8 cellular contexts compared by ENCODE assay signal in genomic region chr7:107166702-107167426, GRCh38. TPM values are rescaled to one million over a fixed set of nuclear protein-coding genes. Genes with fewer than 3 reads are reported as not detected.
DNase-seq lines count a peak whose midpoint lies in the region; ATAC-seq and TF ChIP-seq lines count a peak whose summit lies in the region.

No MANE protein-coding gene starts in this region.

- peaks cover 6% of the 10 kb centered on the region for H3K36me3 Mint-ChIP-seq in activated CD8-positive, alpha-beta T cell treated with anti-CD3 and anti-CD28 coated beads for 36 hours (ENCODE audit: low read depth)

- H2AK5ac ChIP-seq in trophoblast cell (ENCODE audit: low read length), result no peak overlapping the region

- peak overlapping the region; percentile 99 for H3K27ac Mint-ChIP-seq in activated CD8-positive, alpha-beta T cell treated with anti-CD3 and anti-CD28 coated beads for 36 hours

- peak overlapping the region; percentile 28 for H3K4me3 ChIP-seq in hepatocyte
- peak overlapping the region; percentile 53 to 95 (median 76) for H3K4me3 ChIP-seq in stomach
- H3K4me3 ChIP-seq in trophoblast cell (ENCODE audit: low read depth, low read length), result no peak overlapping the region

- H3K27me3 ChIP-seq in hepatocyte (no peaks in the 10 kb centered on the region), stomach (no peaks in the 10 kb centered on the region), trophoblast cell (ENCODE audit: insufficient read depth, low read length) (no peaks in the 10 kb centered on the region)

- no peak overlapping the region for H3K14ac ChIP-seq in trophoblast cell (ENCODE audit: low read length)

- no peak overlapping the region for H2BK12ac ChIP-seq in trophoblast cell (ENCODE audit: low read length)

- no peaks in the 10 kb centered on the region for H3K36me3 ChIP-seq in hepatocyte (replicated peaks; ENCODE audit: insufficient read depth, low read depth)
- peaks cover 0 to 3% (median 0%) of the 10 kb centered on the region in 4 donors for H3K36me3 ChIP-seq in stomach
- H3K36me3 ChIP-seq in trophoblast cell (ENCODE audit: control insufficient read depth in 1 of 2, insufficient read depth in 2 of 2, low read length in 2 of 2), result no peaks in the 10 kb centered on the region

- no peak overlapping the region for H2BK120ac ChIP-seq in trophoblast cell (ENCODE audit: insufficient read depth, low read length, poor library complexity)

- no peak overlapping the region for H3K23ac ChIP-seq in trophoblast cell (ENCODE audit: low read length)

- H3K4me3 Mint-ChIP-seq in activated CD8-positive, alpha-beta T cell treated with anti-CD3 and anti-CD28 coated beads for 36 hours, result peak overlapping the region; percentile 90

- H3K79me1 ChIP-seq in trophoblast cell (ENCODE audit: low read length), result peaks cover 4% of the 10 kb centered on the region

- H3K79me2 ChIP-seq in hepatocyte, result peaks cover 19% of the 10 kb centered on the region
- peaks cover 5% of the 10 kb centered on the region for H3K79me2 ChIP-seq in trophoblast cell (ENCODE audit: control insufficient read depth, insufficient read depth, low read length, poor library complexity)

- DNase-seq in DMS53 (lab: John Stamatoyannopoulos, UW) (peak; percentile 34), DMS53 treated with DMSO at 0.1 percent for 48 hours (lab: John Stamatoyannopoulos, UW; ENCODE audit: unreplicated experiment) (no peak), hepatocyte (ENCODE audit: low spot score) (no peak), stomach (no peak), trophoblast cell (no peak), UCSD-AML1 (lab: John Stamatoyannopoulos, UW; ENCODE audit: unreplicated experiment) (no peak), amygdala (lab: John Stamatoyannopoulos, UW) (no peak)
- DNase-seq in activated CD8-positive, alpha-beta T cell treated with anti-CD3 and anti-CD28 coated beads for 36 hours, result no peak

- no peaks in the 10 kb centered on the region for H3K9me3 Mint-ChIP-seq in activated CD8-positive, alpha-beta T cell treated with anti-CD3 and anti-CD28 coated beads for 36 hours

- H3K27me3 Mint-ChIP-seq in activated CD8-positive, alpha-beta T cell treated with anti-CD3 and anti-CD28 coated beads for 36 hours, result no peaks in the 10 kb centered on the region

- H2AFZ ChIP-seq in hepatocyte (peak overlapping the region; percentile 80), trophoblast cell (ENCODE audit: insufficient read depth, low read length, poor library complexity) (no peak overlapping the region)

- H3K9me3 ChIP-seq in hepatocyte (ENCODE audit: low read depth) (no peaks in the 10 kb centered on the region), stomach (no peaks in the 10 kb centered on the region), trophoblast cell (ENCODE audit: insufficient read depth, low read depth, low read length) (no peaks in the 10 kb centered on the region)

- peaks cover 17% of the 10 kb centered on the region for H4K20me1 ChIP-seq in hepatocyte (ENCODE audit: insufficient read depth, poor library complexity, severe bottlenecking)

- ATAC-seq in activated CD8-positive, alpha-beta T cell treated with anti-CD3 and anti-CD28 coated beads for 36 hours, result no peak

- H3K4me1 ChIP-seq in hepatocyte (ENCODE audit: insufficient read depth) (peaks cover 6% of the 10 kb centered on the region), stomach (peaks cover 0 to 26% (median 14%) of the 10 kb centered on the region in 4 donors), trophoblast cell (ENCODE audit: control insufficient read depth in 1 of 2, insufficient read depth in 2 of 2, low read length in 2 of 2) (peaks cover 0 to 1% of the 10 kb centered on the region in 2 experiments)

- H4K91ac ChIP-seq in trophoblast cell (ENCODE audit: low read depth, low read length), result no peak overlapping the region

- intact Hi-C loops in activated CD8-positive, alpha-beta T cell treated with anti-CD3 and anti-CD28 coated beads for 36 hours (cut with micrococcal nuclease), result loop anchor here (5.0 kb wide), 2 partner anchors 295 to 505 kb away; partner anchors contain the start of gene CCDC71L
- intact Hi-C loops in stomach (cut with DNase I; ENCODE audit: low total_unique reads), result no loop called here

- WGBS in hepatocyte (ENCODE audit: low lambda C conversion rate, missing lambda C conversion rate), result 52% methylated on average over 6 of the region's 6 CpGs
- 37 to 41% (median 39%) methylated on average over 6 of the region's 6 CpGs for WGBS in stomach, 5 donors
- WGBS in trophoblast cell (ENCODE audit: extremely low coverage, insufficient coverage, insufficient read length), result no CpG with 5 or more reads among the region's 6 CpGs

- POLR2A ChIA-PET in activated CD8-positive, alpha-beta T cell treated with anti-CD3 and anti-CD28 coated beads for 36 hours (lab: Charles Lee), result interaction anchor here (1.5 to 3.6 kb wide), 4 partner anchors 14 to 724 kb away, joined by 3 to 17 read pairs (median 7); partner anchors contain the start of genes CBLL1 and DLD

- no peak overlapping the region for H4K12ac ChIP-seq in trophoblast cell (ENCODE audit: low read depth, low read length)

- no peak overlapping the region for H3K9ac ChIP-seq in trophoblast cell (ENCODE audit: low read length)

- peaks cover 8% of the 10 kb centered on the region for H3K4me1 Mint-ChIP-seq in activated CD8-positive, alpha-beta T cell treated with anti-CD3 and anti-CD28 coated beads for 36 hours (ENCODE audit: low read depth)

- H3K4me2 ChIP-seq in hepatocyte (peak overlapping the region; percentile 72), trophoblast cell (ENCODE audit: low read length) (no peak overlapping the region)

- H3K18ac ChIP-seq in trophoblast cell (ENCODE audit: low read length), result no peak overlapping the region

- no peak overlapping the region for H3K4ac ChIP-seq in trophoblast cell (ENCODE audit: low read depth, low read length)

- no peak for TF ChIP-seq EP300 in stomach (IDR thresholded peaks at IDR 0.05)

- no peaks in the 10 kb centered on the region for H3K9me2 ChIP-seq in hepatocyte (replicated peaks; ENCODE audit: insufficient read depth)

- H3K27ac ChIP-seq in hepatocyte (peak overlapping the region; percentile 92), stomach (peak overlapping the region in 4 of 5 donors; percentile 93 to 100 (median 96)), trophoblast cell (ENCODE audit: low read depth, low read length) (no peak overlapping the region)

- H2BK5ac ChIP-seq in trophoblast cell (ENCODE audit: low read depth, low read length, poor library complexity), result no peak overlapping the region

- no peak for TF ChIP-seq CTCF in activated CD8-positive, alpha-beta T cell treated with anti-CD3 and anti-CD28 coated beads for 36 hours (IDR thresholded peaks at IDR 0.05)
- TF ChIP-seq CTCF in hepatocyte (IDR thresholded peaks at IDR 0.05; ENCODE audit: poor library complexity) (no peak), stomach (IDR thresholded peaks at IDR 0.05) (no peak)

- no peak overlapping the region for H4K8ac ChIP-seq in trophoblast cell (ENCODE audit: low read depth, low read length)

- CTCF ChIA-PET in activated CD8-positive, alpha-beta T cell treated with anti-CD3 and anti-CD28 coated beads for 36 hours (lab: Charles Lee), result interaction anchor here (0.7 to 2.6 kb wide), 4 partner anchors 14 to 545 kb away, joined by 3 to 8 read pairs (median 4); no protein-coding TSS in a partner anchor

- no peak for TF ChIP-seq POLR2A in stomach (IDR thresholded peaks at IDR 0.05)

RNA-seq across cellular contexts. Expression of gene HBP1, which starts 1.9 kb away (rescaled TPM):
- 10 to 100 TPM; 23.8 to 30.5 TPM for total RNA-seq in activated CD8-positive, alpha-beta T cell treated with anti-CD3 and anti-CD28 coated beads for 36 hours
- 84.7 and 100 TPM in 2 replicates for total RNA-seq in hepatocyte
- polyA plus RNA-seq in hepatocyte, result 47.7 and 53.9 TPM in 2 replicates
- total RNA-seq in stomach, result 100 to 1,000 TPM in 1 of 5 donors, 10 to 100 TPM in 4; 12.5 to 201 (median 86.2) TPM
- 10 to 100 TPM; 30.4 to 42.6 (median 41.3) TPM for polyA plus RNA-seq in stomach
- polyA plus RNA-seq in trophoblast cell (2013), result 57.3 and 66.9 TPM in 2 replicates
